8 cellular contexts compared by ENCODE assay signal in the genomic region with DNA sequence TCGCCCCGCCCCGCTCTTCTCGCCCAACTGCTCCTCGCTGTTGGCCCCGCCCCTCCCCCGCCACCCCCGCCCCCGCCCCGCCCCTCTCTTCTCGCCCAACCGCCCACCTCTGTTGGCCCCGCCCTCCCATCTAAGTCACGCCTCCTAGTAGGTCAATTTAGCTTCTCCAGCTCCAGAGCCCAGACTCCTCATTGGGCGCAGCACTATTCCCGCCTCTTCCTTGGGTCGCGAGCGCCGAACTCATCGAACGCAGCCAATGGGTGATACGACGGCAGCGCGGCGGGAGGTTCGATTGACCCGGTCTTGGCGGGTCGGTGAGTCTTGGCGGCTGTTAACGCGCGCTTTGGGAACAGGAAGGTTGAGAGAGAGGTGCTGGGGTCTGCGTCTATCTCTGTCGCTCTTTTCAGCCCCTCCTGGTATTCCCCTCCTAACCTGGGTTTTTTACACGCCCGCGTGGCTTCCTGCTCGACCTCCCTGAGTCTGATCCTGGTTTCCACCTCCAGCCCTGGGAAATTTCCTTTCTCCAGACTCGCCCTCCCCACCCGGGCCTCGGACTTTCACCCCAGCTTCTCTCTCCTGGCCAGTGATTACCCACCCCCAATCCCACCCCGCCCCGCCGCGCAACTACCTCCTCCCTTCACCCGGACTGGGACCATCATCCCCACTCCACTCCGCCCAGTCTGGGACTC. TPM values are rescaled to one million over a fixed set of nuclear protein-coding genes. Genes with fewer than 3 reads are reported as not detected.
A peak's percentile ranks its signal among the peaks of the same experiment; 100 is the strongest.
DNase-seq lines count a peak whose midpoint lies in the region; ATAC-seq lines count a peak whose summit lies in the region.

A gene (plus strand): TSS at position 331 of the 689 bp plus-strand sequence. CDS start 643 bp downstream, outside the sequence.

- H3K9me3 Mint-ChIP-seq in effector memory CD8-positive, alpha-beta T cell, result no peaks in the 10 kb centered on the region
- no peaks in the 10 kb centered on the region for H3K9me3 Mint-ChIP-seq in memory B cell

- H3K4me1 Mint-ChIP-seq in effector memory CD8-positive, alpha-beta T cell (ENCODE audit: low read depth in 2 of 2), result peaks cover 15 to 17% of the 10 kb centered on the region in 2 donors
- peaks cover 15% of the 10 kb centered on the region for H3K4me1 Mint-ChIP-seq in memory B cell

- DNase-seq in COLO668 (lab: John Stamatoyannopoulos, UW; ENCODE audit: unreplicated experiment), result peak; percentile 100
- peak; percentile 97 for DNase-seq in HT1080 (ENCODE audit: low read depth)
- peak; percentile 99 for DNase-seq in NOMO-1 (lab: John Stamatoyannopoulos, UW; ENCODE audit: unreplicated experiment in 2 of 2)
- peak; percentile 96 for DNase-seq in activated CD8-positive, alpha-beta memory T cell treated with anti-CD3 and anti-CD28 coated beads for 24 hours
- DNase-seq in effector memory CD8-positive, alpha-beta T cell, result peak; percentile 93 to 95 (median 95)
- DNase-seq in memory B cell (ENCODE audit: low spot score in 2 of 2), result peak; percentile 85 to 93
- DNase-seq in stimulated activated CD8-positive, alpha-beta memory T cell treated with anti-CD3 and anti-CD28 coated beads, Interleukin-12 subunit alpha, Interleukin-12 subunit beta, amount 100 ng/mL, for 1 hour (ENCODE audit: low read depth), result peak; percentile 90

- H3K27ac Mint-ChIP-seq in effector memory CD8-positive, alpha-beta T cell, result peak within 1 kb of the TSS; percentile 74 to 76
- peak within 1 kb of the TSS; percentile 82 for H3K27ac Mint-ChIP-seq in memory B cell

- H3K27me3 Mint-ChIP-seq in effector memory CD8-positive, alpha-beta T cell, result no peaks in the 10 kb centered on the region
- no peaks in the 10 kb centered on the region for H3K27me3 Mint-ChIP-seq in memory B cell

- H3K36me3 Mint-ChIP-seq in effector memory CD8-positive, alpha-beta T cell (ENCODE audit: insufficient read depth), result peaks cover 3% of the 10 kb centered on the region
- no peaks in the 10 kb centered on the region for H3K36me3 Mint-ChIP-seq in memory B cell

- ATAC-seq in GM21360 (IDR thresholded peaks at IDR 0.05; ENCODE audit: unreplicated experiment) (peak; percentile 91), memory B cell (ENCODE audit: low read depth) (peak; percentile 90)
- ATAC-seq in effector memory CD8-positive, alpha-beta T cell (replicated peaks), result peak; percentile 94

- H3K4me3 Mint-ChIP-seq in effector memory CD8-positive, alpha-beta T cell, result peak within 1 kb of the TSS; percentile 79 to 95
- H3K4me3 Mint-ChIP-seq in memory B cell, result peak within 1 kb of the TSS; percentile 96

RNA-seq across cellular contexts. Expression of the gene that starts here (rescaled TPM):
- total RNA-seq in HT1080 (2014; rRNA removed; shearing (Covaris generic)), result 12.2 and 17.6 TPM in 2 replicates
- polyA plus RNA-seq in HT1080 (2015; cell fraction: cytosol; rRNA removed), result 13.3 and 14.0 TPM in 2 replicates
- polyA plus RNA-seq in HT1080 (2015; cell fraction: nucleus; rRNA removed), result 33.2 and 34.9 TPM in 2 replicates

Comparison
In these comparisons a context has a peak if more than half of its experiments do, and no peak if none do; other contexts are left out.
1. Peak in every context shown above with its lines: DNase-seq and ATAC-seq.